1 cellular context compared by ENCODE assay signal in genomic region chr6:26576929-26577719, GRCh38.
TF ChIP-seq lines count a peak whose summit lies in the region.

No MANE protein-coding gene starts in this region.

TF ChIP-seq in K562, 482 proteins besides CTCF, POLR2A, EP300 and RAD21 (continued from another document and continues in another):
- TF ChIP-seq ZNF277 (CRISPR knock-in tag; IDR thresholded peaks at IDR 0.05; ENCODE audit: borderline replicate concordance) (no peak), ATF7 (IDR thresholded peaks at IDR 0.05) (peak; percentile 46; the same call in 1 of the 2 replicates), ZNF609 (CRISPR knock-in tag; IDR thresholded peaks at IDR 0.05; ENCODE audit: borderline replicate concordance) (no peak), RREB1 (CRISPR knock-in tag; IDR thresholded peaks at IDR 0.05) (no peak), PRPF4 (IDR thresholded peaks at IDR 0.05; ENCODE audit: insufficient read depth, low read depth, low read length, poor library complexity, severe bottlenecking) (no peak), ZNF175 (CRISPR knock-in tag; IDR thresholded peaks at IDR 0.05; ENCODE audit: low read depth) (no peak), KDM1A (IDR thresholded peaks at IDR 0.05) (peak in 1 of 2 experiments; percentile 32; a peak in 1 of 4 replicates), NR2F6 (CRISPR knock-in tag; IDR thresholded peaks at IDR 0.05) (peak; percentile 24; the same call in 1 of the 2 replicates), ZNF124 (CRISPR knock-in tag; IDR thresholded peaks at IDR 0.05) (no peak), SMC3 (conservative IDR thresholded peaks at IDR 0.05; ENCODE audit: insufficient read depth, low read depth, low read length) (no peak), SOX6 (IDR thresholded peaks at IDR 0.05) (no peak), RUNX1 (IDR thresholded peaks at IDR 0.05; ENCODE audit: low read depth) (no peak), CBFA2T2 (conservative IDR thresholded peaks at IDR 0.05) (no peak), ZNF592 (IDR thresholded peaks at IDR 0.05) (peak; percentile 92), ZNF41 (CRISPR knock-in tag; conservative IDR thresholded peaks at IDR 0.05) (no peak), ZNF699 (CRISPR knock-in tag; IDR thresholded peaks at IDR 0.05; ENCODE audit: insufficient replicate concordance) (no peak), MCM5 (IDR thresholded peaks at IDR 0.05; ENCODE audit: low read depth) (no peak), ELK3 (CRISPR knock-in tag; IDR thresholded peaks at IDR 0.05) (no peak), EHMT2 (IDR thresholded peaks at IDR 0.05) (no peak; the same call in 1 of the 2 replicates), COPS2 (conservative IDR thresholded peaks at IDR 0.05) (no peak), BRF1 (IDR thresholded peaks at IDR 0.05; ENCODE audit: borderline replicate concordance, extremely low read depth, insufficient read length) (no peak), CBFB (CRISPR knock-in tag; IDR thresholded peaks at IDR 0.05) (no peak), MBD2 (IDR thresholded peaks at IDR 0.05; ENCODE audit: borderline replicate concordance, low read depth) (no peak), KLF1 (tag; IDR thresholded peaks at IDR 0.05) (no peak), ZNF134 (CRISPR knock-in tag; conservative IDR thresholded peaks at IDR 0.05) (no peak), ZBTB40 (IDR thresholded peaks at IDR 0.05) (peak; percentile 85), ZBTB40 (CRISPR knock-in tag; IDR thresholded peaks at IDR 0.05) (no peak), ZNF766 (CRISPR knock-in tag; conservative IDR thresholded peaks at IDR 0.05) (peak; percentile 61; the same call in 1 of the 2 replicates), ZNF384 (IDR thresholded peaks at IDR 0.05; ENCODE audit: low read depth, low read length) (peak; percentile 68), ZNF184 (CRISPR knock-in tag; IDR thresholded peaks at IDR 0.05) (no peak)
